Comparison of ENCODE assay signal across 14 cellular contexts in the genomic region with DNA sequence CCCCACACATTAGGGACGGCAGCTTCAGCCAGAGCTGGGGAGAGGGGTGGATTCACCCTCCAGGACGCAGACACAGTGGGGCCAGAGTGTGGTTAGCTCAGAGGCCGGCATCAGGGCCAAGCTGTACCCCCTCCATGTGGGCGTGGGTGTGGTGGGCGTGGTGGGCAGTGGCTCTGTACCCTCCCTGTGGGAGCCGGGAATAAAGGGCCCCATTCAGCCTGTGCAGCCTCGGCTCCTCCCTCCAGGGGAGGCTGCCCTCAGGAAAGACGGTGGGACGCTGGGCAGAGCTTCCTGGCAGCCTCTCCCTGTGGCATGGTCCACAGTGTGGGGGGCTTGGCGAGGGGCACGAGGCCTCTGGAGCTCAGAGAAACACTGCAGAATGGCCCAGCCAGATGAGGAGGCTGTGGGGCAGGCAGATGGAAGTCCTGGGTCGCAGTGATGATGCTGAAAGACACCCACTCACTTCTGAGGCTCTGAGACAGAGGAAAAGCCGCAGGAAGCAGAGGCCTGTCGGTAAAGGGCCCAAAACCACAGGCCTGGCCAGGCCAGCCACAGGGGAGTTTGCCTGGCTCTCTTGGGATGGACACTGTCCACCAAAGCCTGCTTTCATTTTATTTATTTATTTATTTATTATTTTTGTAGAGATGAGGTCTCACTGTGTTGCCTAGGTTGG.
DNase-seq lines count a peak whose midpoint lies in the region; ATAC-seq and TF ChIP-seq lines count a peak whose summit lies in the region.
"Had no signal": no experiment of that assay in that cellular context is flagged by ENCODE, and none has a peak within 500 bp of the region (broad histone marks: within the 10 kb centered on the region; RNA-seq: fewer than 3 reads in every experiment).

No MANE protein-coding gene starts in this region.

- DNase-seq in activated T-cell treated with anti-CD3 and anti-CD28 coated beads, Interleukin-2, amount 50 U/mL, for 72 hours, result peak in 1 of 2 donors; percentile 34
- DNase-seq in activated T-cell treated with anti-CD3 and anti-CD28 coated beads, Interleukin-2, amount 50 U/mL, for 4 hours, result no peak
- DNase-seq in activated T-helper 1 cell treated with anti-CD3 and anti-CD28 coated beads, Interleukin-12 subunit alpha, Interleukin-12 subunit beta, Interleukin-2, Interleukin-4 antibody, amounts not matched to agents 30 ng/mL and 10 ng/mL and 1 ng/mL, durations not matched to agents 14 hours and 24 hours and 36 hours (ENCODE audit: low spot score), result no peak
- DNase-seq in left colon (no peak), upper lobe of right lung (no peak), NCI-H1930 (lab: John Stamatoyannopoulos, UW) (no peak)
- DNase-seq: activated B cell treated with CpG ODN at 0.5 μM for 24 hours, Kasumi-1, kidney glomerular epithelial cell, NCI-H146 had no signal

- peaks cover 6% of the 10 kb centered on the region for H3K4me1 ChIP-seq in upper lobe of right lung

- peak in 1 of 2 donors; percentile 7 for ATAC-seq in activated T-cell treated with anti-CD3 and anti-CD28 coated beads, Interleukin-2, amount 50 U/mL, for 72 hours (replicated peaks in 1 of 2)
- ATAC-seq in activated T-cell treated with anti-CD3 and anti-CD28 coated beads, Interleukin-2, amount 50 U/mL, for 4 hours, result no peak
- peak; percentile 4 for ATAC-seq in left colon
- peak; percentile 14 for ATAC-seq in upper lobe of right lung
- ATAC-seq in GM21529 (IDR thresholded peaks at IDR 0.05; ENCODE audit: unreplicated experiment), result no peak
- ATAC-seq in HG03571 (IDR thresholded peaks at IDR 0.05; ENCODE audit: unreplicated experiment), result no peak

- H3K4me1 Mint-ChIP-seq in activated T-cell treated with anti-CD3 and anti-CD28 coated beads, Interleukin-2, amount 50 U/mL, for 72 hours (ENCODE audit: low read depth), result peaks cover 44% of the 10 kb centered on the region
- H3K4me1 Mint-ChIP-seq in activated T-cell treated with anti-CD3 and anti-CD28 coated beads, Interleukin-2, amount 50 U/mL, for 4 hours (ENCODE audit: low read depth), result peaks cover 35% of the 10 kb centered on the region
- peaks cover 66% of the 10 kb centered on the region for H3K4me1 Mint-ChIP-seq in activated T-helper 1 cell treated with anti-CD3 and anti-CD28 coated beads, Interleukin-12 subunit alpha, Interleukin-12 subunit beta, Interleukin-2, Interleukin-4 antibody, amounts not matched to agents 30 ng/mL and 10 ng/mL and 1 ng/mL, durations not matched to agents 14 hours and 24 hours and 36 hours (ENCODE audit: low read depth)

- H3K9me3 ChIP-seq in upper lobe of right lung, result no peaks in the 10 kb centered on the region

- no peaks in the 10 kb centered on the region for H3K36me3 ChIP-seq in upper lobe of right lung

- H3K27me3 Mint-ChIP-seq in activated T-cell treated with anti-CD3 and anti-CD28 coated beads, Interleukin-2, amount 50 U/mL, for 72 hours (ENCODE audit: low read depth), result no peaks in the 10 kb centered on the region
- H3K27me3 Mint-ChIP-seq in activated T-cell treated with anti-CD3 and anti-CD28 coated beads, Interleukin-2, amount 50 U/mL, for 4 hours (ENCODE audit: low read depth), result no peaks in the 10 kb centered on the region
- H3K27me3 Mint-ChIP-seq in activated T-helper 1 cell treated with anti-CD3 and anti-CD28 coated beads, Interleukin-12 subunit alpha, Interleukin-12 subunit beta, Interleukin-2, Interleukin-4 antibody, amounts not matched to agents 30 ng/mL and 10 ng/mL and 1 ng/mL, durations not matched to agents 14 hours and 24 hours and 36 hours (ENCODE audit: insufficient read depth), result no peaks in the 10 kb centered on the region
- H3K27me3 Mint-ChIP-seq: dendritic cell treated with granulocyte-macrophage colony-stimulating factor and Interleukin-4, amounts not matched to agents 40 ng/mL and 50 ng/mL, for 4 days had no signal

- peak overlapping the region; percentile 44 to 76 for H3K4me3 Mint-ChIP-seq in activated T-cell treated with anti-CD3 and anti-CD28 coated beads, Interleukin-2, amount 50 U/mL, for 72 hours
- no peak overlapping the region for H3K4me3 Mint-ChIP-seq in activated T-cell treated with anti-CD3 and anti-CD28 coated beads, Interleukin-2, amount 50 U/mL, for 4 hours
- peak overlapping the region; percentile 15 for H3K4me3 Mint-ChIP-seq in activated T-helper 1 cell treated with anti-CD3 and anti-CD28 coated beads, Interleukin-12 subunit alpha, Interleukin-12 subunit beta, Interleukin-2, Interleukin-4 antibody, amounts not matched to agents 30 ng/mL and 10 ng/mL and 1 ng/mL, durations not matched to agents 14 hours and 24 hours and 36 hours
- H3K4me3 Mint-ChIP-seq: activated B cell treated with CpG ODN at 0.5 μM for 24 hours; dendritic cell treated with granulocyte-macrophage colony-stimulating factor and Interleukin-4, amounts not matched to agents 40 ng/mL and 50 ng/mL, for 4 days had no signal

- H3K27me3 ChIP-seq in upper lobe of right lung, result no peaks in the 10 kb centered on the region

- H3K27ac ChIP-seq in upper lobe of right lung, result peak overlapping the region; percentile 24
- H3K27ac ChIP-seq: HL-60 had no signal

- no peak overlapping the region for H3K4me3 ChIP-seq in upper lobe of right lung

- H3K36me3 Mint-ChIP-seq in activated T-cell treated with anti-CD3 and anti-CD28 coated beads, Interleukin-2, amount 50 U/mL, for 72 hours (ENCODE audit: insufficient read depth in 2 of 2), result no peaks in the 10 kb centered on the region
- no peaks in the 10 kb centered on the region for H3K36me3 Mint-ChIP-seq in activated T-cell treated with anti-CD3 and anti-CD28 coated beads, Interleukin-2, amount 50 U/mL, for 4 hours (ENCODE audit: insufficient read depth)
- peaks cover 3% of the 10 kb centered on the region for H3K36me3 Mint-ChIP-seq in activated T-helper 1 cell treated with anti-CD3 and anti-CD28 coated beads, Interleukin-12 subunit alpha, Interleukin-12 subunit beta, Interleukin-2, Interleukin-4 antibody, amounts not matched to agents 30 ng/mL and 10 ng/mL and 1 ng/mL, durations not matched to agents 14 hours and 24 hours and 36 hours (ENCODE audit: low read depth)

- no peak for TF ChIP-seq CTCF in upper lobe of right lung (IDR thresholded peaks at IDR 0.05)

- peak overlapping the region; percentile 80 for H3K27ac Mint-ChIP-seq in activated T-cell treated with anti-CD3 and anti-CD28 coated beads, Interleukin-2, amount 50 U/mL, for 72 hours
- peak overlapping the region; percentile 91 for H3K27ac Mint-ChIP-seq in activated T-helper 1 cell treated with anti-CD3 and anti-CD28 coated beads, Interleukin-12 subunit alpha, Interleukin-12 subunit beta, Interleukin-2, Interleukin-4 antibody, amounts not matched to agents 30 ng/mL and 10 ng/mL and 1 ng/mL, durations not matched to agents 14 hours and 24 hours and 36 hours
- H3K27ac Mint-ChIP-seq: activated B cell treated with CpG ODN at 0.5 μM for 24 hours; dendritic cell treated with granulocyte-macrophage colony-stimulating factor and Interleukin-4, amounts not matched to agents 40 ng/mL and 50 ng/mL, for 4 days had no signal

- no peaks in the 10 kb centered on the region for H3K9me3 Mint-ChIP-seq in activated T-cell treated with anti-CD3 and anti-CD28 coated beads, Interleukin-2, amount 50 U/mL, for 72 hours
- H3K9me3 Mint-ChIP-seq in activated T-cell treated with anti-CD3 and anti-CD28 coated beads, Interleukin-2, amount 50 U/mL, for 4 hours, result peaks cover 2% of the 10 kb centered on the region
- H3K9me3 Mint-ChIP-seq in activated T-helper 1 cell treated with anti-CD3 and anti-CD28 coated beads, Interleukin-12 subunit alpha, Interleukin-12 subunit beta, Interleukin-2, Interleukin-4 antibody, amounts not matched to agents 30 ng/mL and 10 ng/mL and 1 ng/mL, durations not matched to agents 14 hours and 24 hours and 36 hours, result peaks cover 8% of the 10 kb centered on the region
- H3K9me3 Mint-ChIP-seq: dendritic cell treated with granulocyte-macrophage colony-stimulating factor and Interleukin-4, amounts not matched to agents 40 ng/mL and 50 ng/mL, for 4 days had no signal

- intact Hi-C loops in activated T-helper 1 cell treated with anti-CD3 and anti-CD28 coated beads, Interleukin-12 subunit alpha, Interleukin-12 subunit beta, Interleukin-2, Interleukin-4 antibody, amounts not matched to agents 30 ng/mL and 10 ng/mL and 1 ng/mL, durations not matched to agents 14 hours and 24 hours and 36 hours (cut with micrococcal nuclease), result no loop called here
- intact Hi-C loops in left colon (cut with DNase I, micrococcal nuclease), result no loop called here
- intact Hi-C loops in upper lobe of right lung (cut with DNase I), result no loop called here

Comparison
In these comparisons a context has a peak if more than half of its experiments do, and no peak if none do; other contexts are left out.
1. ATAC-seq: peak in left colon (single experiment) and upper lobe of right lung (single experiment); none in activated T-cell treated with anti-CD3 and anti-CD28 coated beads, Interleukin-2, amount 50 U/mL, for 4 hours (0 of 2), GM21529 (single experiment) and HG03571 (single experiment).